1 cellular context compared by ENCODE assay signal in the genomic region with DNA sequence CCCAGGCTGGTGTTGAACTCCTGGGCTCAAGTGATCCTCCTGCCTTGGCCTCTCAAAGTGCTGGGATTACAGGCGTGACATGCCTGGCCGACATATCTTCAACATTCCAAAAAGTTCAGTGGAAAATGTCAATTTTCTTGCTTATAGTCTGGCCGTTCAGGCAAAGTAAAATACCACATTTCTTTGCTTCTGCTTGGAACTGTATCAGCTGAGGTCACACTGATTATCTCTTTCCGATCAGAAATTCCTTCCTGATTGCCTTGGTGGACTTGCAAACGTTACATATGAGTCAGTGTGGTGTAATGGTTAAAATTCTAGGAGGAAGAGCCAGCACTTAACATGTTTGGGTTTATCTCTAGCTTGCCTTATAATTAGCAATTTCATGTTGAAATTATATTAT.
A peak's percentile ranks its signal among the peaks of the same experiment; 100 is the strongest.
TF ChIP-seq lines count a peak whose summit lies in the region.

No MANE protein-coding gene starts in this region.

TF ChIP-seq in SK-N-SH, 30 proteins besides CTCF, POLR2A, EP300 and RAD21 (continued from another document):
- TF ChIP-seq FOSL2 (IDR thresholded peaks at IDR 0.05; ENCODE audit: borderline replicate concordance, low read depth) = 0 out of 2 replicates have a peak, but pooled peaks have one; percentile 27
